ENCODE assay signal across 1 cellular context in genomic region chr5:159947708-159948358, GRCh38.
TF ChIP-seq lines count a peak whose summit lies in the region.

No MANE protein-coding gene starts in this region.

TF ChIP-seq in H1, 55 proteins besides CTCF, POLR2A, EP300 and RAD21 (continued from another document):
- TF ChIP-seq E2F6 (IDR thresholded peaks at IDR 0.05), result no peak
